14 cellular contexts compared by ENCODE assay signal in genomic region chr3:187002915-187003314, GRCh38.
"Had no signal": no experiment of that assay in that cellular context is flagged by ENCODE, and none has a peak within 500 bp of the region (broad histone marks: within the 10 kb centered on the region; RNA-seq: fewer than 3 reads in every experiment).

No MANE protein-coding gene starts in this region.

- H3K27me3 Mint-ChIP-seq: activated CD4-positive, alpha-beta T cell treated with anti-CD3 and anti-CD28 coated beads, Interleukin-2, amount 10 ng/mL, durations not matched to agents 7 days and 5 days had no signal

- H3K36me3 ChIP-seq: ascending aorta, tibial artery, uterus had no signal

- H3K27me3 ChIP-seq: ascending aorta, tibial artery, uterus had no signal

- H2AFZ ChIP-seq: parathyroid adenoma had no signal

- H3K4me3 ChIP-seq: ascending aorta, tibial artery, uterus had no signal

- DNase-seq: activated CD4-positive, alpha-beta T cell treated with anti-CD3 and anti-CD28 coated beads, Interleukin-2, amount 10 ng/mL, durations not matched to agents 7 days and 5 days; activated gamma-delta T cell treated with Interleukin-2 at 50 U/mL for 16 hours; activated T-cell treated with anti-CD3 and anti-CD28 coated beads, Interleukin-2, amount 50 U/mL, for 1 hour; hippocampal formation; kidney glomerular epithelial cell; stimulated activated CD4-positive, alpha-beta T cell treated with anti-CD3 and anti-CD28 coated beads, Interleukin-4, amount 100 ng/mL, for 4 hours; tibial artery; uterus had no signal

- H3K79me2 ChIP-seq: parathyroid adenoma had no signal

- FAIRE-seq: bronchial epithelial cell, endometrium had no signal

- H3K27ac ChIP-seq: ascending aorta, parathyroid adenoma, tibial artery, uterus had no signal

- H3K4me1 ChIP-seq: parathyroid adenoma, uterus had no signal

- H3K4me3 Mint-ChIP-seq: activated CD4-positive, alpha-beta T cell treated with anti-CD3 and anti-CD28 coated beads, Interleukin-2, amount 10 ng/mL, durations not matched to agents 7 days and 5 days; WTC11 had no signal

- H3K9me3 ChIP-seq: ascending aorta, tibial artery, uterus had no signal

- ATAC-seq: esophagus mucosa, WTC11 had no signal
